8 cellular contexts compared by ENCODE assay signal in the genomic region with DNA sequence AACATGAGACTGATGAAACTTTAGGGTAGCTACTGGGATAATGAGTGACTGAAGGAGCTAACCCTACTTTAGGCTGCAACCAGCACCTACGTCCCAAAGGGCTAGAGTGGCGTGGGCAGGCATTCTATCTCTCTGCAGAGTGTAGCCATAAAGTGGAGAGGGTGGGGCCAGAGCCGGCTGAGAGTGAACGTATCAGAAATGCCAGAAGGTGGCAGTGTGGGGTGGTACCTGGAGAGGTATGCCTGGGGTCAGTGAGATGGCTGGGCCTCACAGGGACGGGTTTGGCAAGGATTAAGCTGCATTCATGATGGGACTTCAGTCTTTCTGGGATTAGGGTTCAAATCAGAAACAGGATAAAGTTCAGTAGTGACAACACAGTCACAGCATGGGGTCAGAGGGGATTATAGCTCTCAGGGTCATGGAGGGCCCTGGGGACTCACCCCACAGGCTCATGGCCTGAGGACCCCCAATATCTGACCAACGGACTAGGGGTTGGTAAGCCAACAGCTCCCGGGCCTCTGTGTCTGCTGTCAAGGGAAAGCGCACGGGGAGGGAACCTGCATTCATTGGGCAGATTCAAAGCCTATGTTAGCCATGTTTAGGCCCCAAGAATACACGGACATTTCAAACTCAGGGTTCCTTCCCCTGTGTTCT.
DNase-seq lines count a peak whose midpoint lies in the region; ATAC-seq and TF ChIP-seq lines count a peak whose summit lies in the region.

No MANE protein-coding gene starts in this region.

- WGBS in SK-N-SH (ENCODE audit: low lambda C conversion rate), result 3% methylated on average over 8 of the region's 10 CpGs

- no peak overlapping the region for H2AFZ ChIP-seq in SK-N-SH (ENCODE audit: low read depth)

- H3K9me3 ChIP-seq in SK-N-SH (no peaks in the 10 kb centered on the region), left ventricle myocardium inferior (replicated peaks) (no peaks in the 10 kb centered on the region)

- H3K9me2 ChIP-seq in SK-N-SH, result no peaks in the 10 kb centered on the region

- ATAC-seq in GM21737 (IDR thresholded peaks at IDR 0.05; ENCODE audit: unreplicated experiment), result peak; percentile 49

- DNase-seq in EL (peak; percentile 51), LoVo (ENCODE audit: low spot score) (peak; percentile 73), SK-N-SH (peak; percentile 49), left ventricle myocardium inferior (no peak), GF-D8 (lab: John Stamatoyannopoulos, UW) (no peak)
- peak; percentile 75 for DNase-seq in activated naive CD4-positive, alpha-beta T cell treated with Interleukin-2 at 50 U/mL for 16 hours
- DNase-seq in stimulated activated CD4-positive, alpha-beta T cell treated with anti-CD3 and anti-CD28 coated beads, Interleukin-15, amount 100 ng/mL, for 1 hour (ENCODE audit: low read depth in 1 of 2, low spot score in 1 of 2), result peak; percentile 36 to 46

- H3K9ac ChIP-seq in SK-N-SH, result no peak overlapping the region

- H3K36me3 ChIP-seq in SK-N-SH (replicated peaks in 1 of 2; ENCODE audit: control insufficient read depth in 1 of 2, insufficient read depth in 2 of 2, low read length in 1 of 2) (no peaks in the 10 kb centered on the region), left ventricle myocardium inferior (no peaks in the 10 kb centered on the region)

- intact Hi-C loops in left ventricle myocardium inferior (cut with micrococcal nuclease), result no loop called here

- POLR2A ChIA-PET in SK-N-SH (lab: Yijun Ruan, JAX), result no interaction called here

- H3F3A ChIP-seq in SK-N-SH (replicated peaks; ENCODE audit: insufficient read depth), result peaks cover 4% of the 10 kb centered on the region

- H3K4me2 ChIP-seq in SK-N-SH, result no peak overlapping the region

- peak; percentile 53 for TF ChIP-seq CTCF in SK-N-SH (IDR thresholded peaks at IDR 0.05)
- peak; percentile 46 for TF ChIP-seq CTCF in left ventricle myocardium inferior (IDR thresholded peaks at IDR 0.05; ENCODE audit: borderline replicate concordance)

- no peak for TF ChIP-seq EP300 in SK-N-SH (IDR thresholded peaks at IDR 0.05; ENCODE audit: borderline replicate concordance in 1 of 2, low read depth in 1 of 2, low read length in 1 of 2)

- peak; percentile 53 for TF ChIP-seq RAD21 in SK-N-SH (IDR thresholded peaks at IDR 0.05; ENCODE audit: low read length)

- no peaks in the 10 kb centered on the region for H4K20me1 ChIP-seq in SK-N-SH (ENCODE audit: insufficient read depth)

- no peaks in the 10 kb centered on the region for H3K4me1 ChIP-seq in SK-N-SH (ENCODE audit: control insufficient read depth in 1 of 2, insufficient read depth in 2 of 2, low read depth in 1 of 2, low read length in 1 of 2)
- H3K4me1 ChIP-seq in left ventricle myocardium inferior, result no peaks in the 10 kb centered on the region

- H3K27me3 ChIP-seq in SK-N-SH (ENCODE audit: insufficient read depth) (peaks cover 6% of the 10 kb centered on the region; the same call in 1 of the 2 replicates), left ventricle myocardium inferior (ENCODE audit: low read depth) (peaks cover 71% of the 10 kb centered on the region)

- no peak overlapping the region for H3K4me3 ChIP-seq in SK-N-SH (ENCODE audit: low read depth in 2 of 2, low read length in 1 of 2)
- H3K4me3 ChIP-seq in left ventricle myocardium inferior, result no peak overlapping the region

- CTCF ChIA-PET in SK-N-SH (lab: Yijun Ruan, JAX), result interaction anchor here (0.6 to 2.2 kb wide), 13 partner anchors 14 to 409 kb away, joined by 3 to 8 read pairs (median 3); no protein-coding TSS in a partner anchor

- no peaks in the 10 kb centered on the region for H3K79me2 ChIP-seq in SK-N-SH (ENCODE audit: insufficient read depth)

- no peak overlapping the region for H3K27ac ChIP-seq in SK-N-SH (ENCODE audit: low read depth in 2 of 2, low read length in 1 of 2)
- no peak overlapping the region for H3K27ac ChIP-seq in left ventricle myocardium inferior (replicated peaks)

TF ChIP-seq in SK-N-SH, 30 proteins besides CTCF, POLR2A, EP300 and RAD21:
- TF ChIP-seq SMC3 (IDR thresholded peaks at IDR 0.05; ENCODE audit: low read depth, low read length), result peak; percentile 41
- no peak for TF ChIP-seq TAF1 (IDR thresholded peaks at IDR 0.05; ENCODE audit: borderline replicate concordance, low read depth, low read length)
- no peak for TF ChIP-seq RXRA (IDR thresholded peaks at IDR 0.05; ENCODE audit: borderline replicate concordance, low read depth)
- TF ChIP-seq EZH2phosphoT487 (IDR thresholded peaks at IDR 0.05; ENCODE audit: borderline replicate concordance, low read depth), result no peak
- TF ChIP-seq YY1 (IDR thresholded peaks at IDR 0.05; ENCODE audit: low read depth), result no peak
- TF ChIP-seq JUND (IDR thresholded peaks at IDR 0.05), result no peak
- TF ChIP-seq FOSL2 (IDR thresholded peaks at IDR 0.05; ENCODE audit: borderline replicate concordance, low read depth), result no peak

Comparison
In these comparisons a context has a peak if more than half of its experiments do, and no peak if none do; other contexts are left out.
1. DNase-seq: peak in EL (single experiment), LoVo (single experiment), SK-N-SH (single experiment), activated naive CD4-positive, alpha-beta T cell treated with Interleukin-2 at 50 U/mL for 16 hours (single experiment) and stimulated activated CD4-positive, alpha-beta T cell treated with anti-CD3 and anti-CD28 coated beads, Interleukin-15, amount 100 ng/mL, for 1 hour (2 of 2); none in left ventricle myocardium inferior (single experiment) and GF-D8 (single experiment).